In the genomic region with DNA sequence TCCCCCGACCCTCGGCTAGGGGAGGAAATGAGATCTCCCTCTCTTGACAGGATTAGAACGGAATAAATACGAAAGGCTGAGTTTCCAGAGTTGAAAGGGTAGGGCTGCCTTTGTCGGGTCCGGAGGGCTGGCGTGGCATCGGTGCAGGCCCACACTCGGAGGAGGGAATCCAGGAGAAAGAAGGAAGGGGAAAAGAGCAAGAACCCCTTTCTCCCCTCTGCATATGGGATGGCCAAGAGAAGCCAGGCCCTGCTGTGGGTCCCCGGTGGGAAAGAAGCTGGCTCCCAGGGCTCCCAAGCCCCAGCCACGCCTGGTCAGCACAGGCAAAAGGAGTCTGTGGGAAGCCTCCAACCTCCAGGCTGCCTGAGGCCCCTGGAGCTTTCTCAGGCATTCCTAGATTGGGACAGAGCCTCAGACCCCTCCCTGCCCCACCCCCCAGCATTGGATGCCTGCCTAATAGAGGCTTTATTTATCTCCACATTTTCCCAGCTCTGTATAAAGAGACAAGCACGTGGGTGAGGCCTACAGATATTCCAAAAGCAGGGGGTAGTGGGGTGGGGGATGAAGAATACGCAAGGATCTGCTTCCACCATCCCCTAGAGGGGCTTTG, we compare ENCODE assay signal across 13 cellular contexts. TPM values are rescaled to one million over a fixed set of nuclear protein-coding genes. Genes with fewer than 3 reads are reported as not detected.
A peak's percentile ranks its signal among the peaks of the same experiment; 100 is the strongest.
DNase-seq lines count a peak whose midpoint lies in the region; ATAC-seq and TF ChIP-seq lines count a peak whose summit lies in the region.
"Had no signal": no experiment of that assay in that cellular context is flagged by ENCODE, and none has a peak within 500 bp of the region (broad histone marks: within the 10 kb centered on the region; RNA-seq: fewer than 3 reads in every experiment).

No MANE protein-coding gene starts in this region.

- no peak overlapping the region for H3K9ac ChIP-seq in endodermal cell (ENCODE audit: extremely low read depth, low read length, poor library complexity, severe bottlenecking)

- peaks cover 46% of the 10 kb centered on the region for H3K4me1 Mint-ChIP-seq in GM23338
- peaks cover 28% of the 10 kb centered on the region for H3K4me1 Mint-ChIP-seq in endodermal cell
- H3K4me1 Mint-ChIP-seq in stimulated activated naive B cell treated with anti-CD40 and anti-IgM and Interleukin-4, amounts not matched to agents 10 μg/mL and 1 μg/mL and 100 μg/mL, for 72 hours, result peaks cover 22 to 29% of the 10 kb centered on the region in 2 donors
- H3K4me1 Mint-ChIP-seq in activated CD4-positive, alpha-beta T cell treated with anti-CD3 and anti-CD28 coated beads for 36 hours, result peaks cover 4% of the 10 kb centered on the region

- H3F3A ChIP-seq in GM23338 (replicated peaks; ENCODE audit: low read depth), result no peaks in the 10 kb centered on the region

- POLR2A ChIA-PET in activated CD4-positive, alpha-beta T cell treated with anti-CD3 and anti-CD28 coated beads for 36 hours (lab: Charles Lee), result no interaction called here

- no peaks in the 10 kb centered on the region for H3K36me3 Mint-ChIP-seq in GM23338 (ENCODE audit: low read depth)
- peaks cover 6% of the 10 kb centered on the region for H3K36me3 Mint-ChIP-seq in endodermal cell (ENCODE audit: low read depth)
- peaks cover 3 to 17% of the 10 kb centered on the region in 2 donors for H3K36me3 Mint-ChIP-seq in stimulated activated naive B cell treated with anti-CD40 and anti-IgM and Interleukin-4, amounts not matched to agents 10 μg/mL and 1 μg/mL and 100 μg/mL, for 72 hours
- H3K36me3 Mint-ChIP-seq in activated CD4-positive, alpha-beta T cell treated with anti-CD3 and anti-CD28 coated beads for 36 hours (ENCODE audit: low read depth), result peaks cover 5% of the 10 kb centered on the region

- no peak overlapping the region for H2AFZ ChIP-seq in GM23338

- ATAC-seq in GM23338, result peak; percentile 18; the same call in 2 of the 3 replicates
- ATAC-seq in lower lobe of right lung, result no peak
- ATAC-seq in stimulated activated naive B cell treated with anti-CD40 and anti-IgM and Interleukin-4, amounts not matched to agents 10 μg/mL and 1 μg/mL and 100 μg/mL, for 72 hours (replicated peaks), result no peak
- ATAC-seq in activated CD4-positive, alpha-beta T cell treated with anti-CD3 and anti-CD28 coated beads for 36 hours, result no peak

- no peak for DNase-seq in GM23338 (ENCODE audit: low spot score)
- DNase-seq in endodermal cell, result no peak
- DNase-seq in lower lobe of right lung, result no peak
- no peak for DNase-seq in stimulated activated naive B cell treated with anti-CD40 and anti-IgM and Interleukin-4, amounts not matched to agents 10 μg/mL and 1 μg/mL and 100 μg/mL, for 72 hours
- DNase-seq in activated CD4-positive, CD25-positive, alpha-beta regulatory T cell treated with anti-CD3 and anti-CD28 coated beads, Interleukin-2, amount 50 U/mL, for 72 hours, result no peak
- DNase-seq in BE2C, result no peak
- no peak for DNase-seq in activated CD4-positive, alpha-beta T cell treated with anti-CD3 and anti-CD28 coated beads for 36 hours
- DNase-seq in NCI-H146 treated with DMSO at 0.1 percent for 48 hours (lab: John Stamatoyannopoulos, UW; ENCODE audit: unreplicated experiment), result no peak
- DNase-seq: activated CD8-positive, alpha-beta memory T cell treated with anti-CD3 and anti-CD28 coated beads for 24 hours; C1 segment of cervical spinal cord; MV-4-11; NCI-H774; stimulated activated CD4-positive, alpha-beta T cell treated with anti-CD3 and anti-CD28 coated beads, Interleukin-1b, Interleukin-23, amount 100 ng/mL, for 48 hours had no signal

- no peak overlapping the region for H3K27ac Mint-ChIP-seq in GM23338
- H3K27ac Mint-ChIP-seq in endodermal cell, result peak overlapping the region; percentile 69
- peak overlapping the region; percentile 84 for H3K27ac Mint-ChIP-seq in stimulated activated naive B cell treated with anti-CD40 and anti-IgM and Interleukin-4, amounts not matched to agents 10 μg/mL and 1 μg/mL and 100 μg/mL, for 72 hours
- no peak overlapping the region for H3K27ac Mint-ChIP-seq in activated CD4-positive, alpha-beta T cell treated with anti-CD3 and anti-CD28 coated beads for 36 hours

- no peak overlapping the region for H3K4me3 ChIP-seq in GM23338
- no peak overlapping the region for H3K4me3 ChIP-seq in endodermal cell (ENCODE audit: low read length)
- H3K4me3 ChIP-seq in lower lobe of right lung, result no peak overlapping the region
- H3K4me3 ChIP-seq in BE2C (ENCODE audit: low read depth, low read length), result no peak overlapping the region

- H3K9me3 ChIP-seq in endodermal cell (ENCODE audit: control insufficient read depth, low read length) (no peaks in the 10 kb centered on the region), lower lobe of right lung (no peaks in the 10 kb centered on the region), BE2C (no peaks in the 10 kb centered on the region)

- H3K4me1 ChIP-seq in GM23338 (ENCODE audit: insufficient read depth) (peaks cover 31% of the 10 kb centered on the region), endodermal cell (ENCODE audit: control insufficient read depth, insufficient read depth, low read length) (no peaks in the 10 kb centered on the region), lower lobe of right lung (peaks cover 41% of the 10 kb centered on the region), BE2C (no peaks in the 10 kb centered on the region)

- H3K27me3 ChIP-seq in GM23338 (ENCODE audit: insufficient read depth), result no peaks in the 10 kb centered on the region
- H3K27me3 ChIP-seq in endodermal cell (ENCODE audit: control insufficient read depth, insufficient read depth, low read length, poor library complexity, severe bottlenecking), result no peaks in the 10 kb centered on the region
- H3K27me3 ChIP-seq in lower lobe of right lung (ENCODE audit: low read depth), result no peaks in the 10 kb centered on the region
- H3K27me3 ChIP-seq in BE2C, result no peaks in the 10 kb centered on the region

- H3K27me3 Mint-ChIP-seq in GM23338 (ENCODE audit: insufficient read depth, low read depth, poor library complexity), result peaks cover 8% of the 10 kb centered on the region
- no peaks in the 10 kb centered on the region for H3K27me3 Mint-ChIP-seq in endodermal cell (ENCODE audit: insufficient read depth)
- no peaks in the 10 kb centered on the region for H3K27me3 Mint-ChIP-seq in stimulated activated naive B cell treated with anti-CD40 and anti-IgM and Interleukin-4, amounts not matched to agents 10 μg/mL and 1 μg/mL and 100 μg/mL, for 72 hours
- H3K27me3 Mint-ChIP-seq in activated CD4-positive, alpha-beta T cell treated with anti-CD3 and anti-CD28 coated beads for 36 hours, result no peaks in the 10 kb centered on the region

- H3K9me3 Mint-ChIP-seq in GM23338, result no peaks in the 10 kb centered on the region
- H3K9me3 Mint-ChIP-seq in endodermal cell, result no peaks in the 10 kb centered on the region
- H3K9me3 Mint-ChIP-seq in stimulated activated naive B cell treated with anti-CD40 and anti-IgM and Interleukin-4, amounts not matched to agents 10 μg/mL and 1 μg/mL and 100 μg/mL, for 72 hours, result no peaks in the 10 kb centered on the region
- no peaks in the 10 kb centered on the region for H3K9me3 Mint-ChIP-seq in activated CD4-positive, alpha-beta T cell treated with anti-CD3 and anti-CD28 coated beads for 36 hours (ENCODE audit: low read depth)

- no peaks in the 10 kb centered on the region; the same call in 1 of the 2 replicates for H3K9me2 ChIP-seq in GM23338 (ENCODE audit: insufficient read depth)

- no peaks in the 10 kb centered on the region for H3K36me3 ChIP-seq in GM23338 (ENCODE audit: insufficient read depth)
- H3K36me3 ChIP-seq in endodermal cell (ENCODE audit: control insufficient read depth, insufficient read depth, low read length), result peaks cover 10% of the 10 kb centered on the region
- peaks cover 8% of the 10 kb centered on the region for H3K36me3 ChIP-seq in lower lobe of right lung
- H3K36me3 ChIP-seq in BE2C, result no peaks in the 10 kb centered on the region

- 0 out of 2 replicates have a peak, but pooled peaks cover 4% of the 10 kb centered on the region for H4K20me1 ChIP-seq in GM23338 (replicated peaks; ENCODE audit: insufficient read depth)

- CTCF ChIA-PET in activated CD4-positive, alpha-beta T cell treated with anti-CD3 and anti-CD28 coated beads for 36 hours (lab: Charles Lee), result interaction anchor here (1.6 kb wide), 2 partner anchors 12 to 15 kb away, joined by 5 to 8 read pairs; no protein-coding TSS in a partner anchor

- H3K27ac ChIP-seq in GM23338 (ENCODE audit: low read depth) (peak overlapping the region; percentile 74; the same call in 1 of the 2 replicates), endodermal cell (ENCODE audit: low read depth, low read length) (peak overlapping the region; percentile 50), lower lobe of right lung (peak overlapping the region; percentile 63)

- WGBS in endodermal cell (ENCODE audit: insufficient coverage in 1 of 2, insufficient read length in 1 of 2), 2 experiments, result 94 to 100% methylated on average over 3 to 13 of the region's 13 CpGs

- intact Hi-C loops in lower lobe of right lung (cut with DNase I), result no loop called here
- intact Hi-C loops in activated CD4-positive, alpha-beta T cell treated with anti-CD3 and anti-CD28 coated beads for 36 hours (cut with DNase I, micrococcal nuclease), result no loop called here

- TF ChIP-seq CTCF in GM23338 (conservative IDR thresholded peaks at IDR 0.05; ENCODE audit: low read depth in 2 of 2) (no peak), endodermal cell (conservative IDR thresholded peaks at IDR 0.05) (no peak), lower lobe of right lung (IDR thresholded peaks at IDR 0.05) (no peak), BE2C (IDR thresholded peaks at IDR 0.05; ENCODE audit: low read depth, low read length) (no peak)

- no peak overlapping the region for H3K4me2 ChIP-seq in GM23338

- peaks cover 31% of the 10 kb centered on the region for H3K79me2 ChIP-seq in GM23338 (replicated peaks; ENCODE audit: insufficient read depth)

- H3K4me3 Mint-ChIP-seq in GM23338, result no peak overlapping the region
- H3K4me3 Mint-ChIP-seq in endodermal cell, result no peak overlapping the region
- no peak overlapping the region for H3K4me3 Mint-ChIP-seq in stimulated activated naive B cell treated with anti-CD40 and anti-IgM and Interleukin-4, amounts not matched to agents 10 μg/mL and 1 μg/mL and 100 μg/mL, for 72 hours
- no peak overlapping the region for H3K4me3 Mint-ChIP-seq in activated CD4-positive, alpha-beta T cell treated with anti-CD3 and anti-CD28 coated beads for 36 hours

TF ChIP-seq in GM23338, 12 proteins besides CTCF, POLR2A, EP300 and RAD21:
- no peak for TF ChIP-seq EZH2phosphoT487 (IDR thresholded peaks at IDR 0.05; ENCODE audit: unreplicated experiment)
- no peak for TF ChIP-seq POLR2AphosphoS5 (IDR thresholded peaks at IDR 0.05; ENCODE audit: low read depth)
- no peak for TF ChIP-seq JUNB (IDR thresholded peaks at IDR 0.05; ENCODE audit: unreplicated experiment)

RNA-seq across cellular contexts. Expression of gene MPRIP, which starts 56.3 kb away (rescaled TPM):
- 84.6 and 113 TPM in 2 replicates for total RNA-seq in GM23338 (2014; rRNA removed; shearing (Covaris generic))
- 36.5 and 39.3 TPM in 2 replicates for polyA plus RNA-seq in GM23338 (2016; fragmentation: Nextera tagmentation; extraction: Ambion mirVana)
- 100 to 1,000 TPM; 154 to 155 TPM for total RNA-seq in endodermal cell
- 126 TPM for polyA plus RNA-seq in endodermal cell (2013, experiment 1 of 2)
- polyA plus RNA-seq in endodermal cell (2013, experiment 2 of 2), result 112 TPM
- 232 TPM for total RNA-seq in lower lobe of right lung
- 159 TPM for polyA plus RNA-seq in BE2C (2012; ENCODE audit: insufficient read depth, insufficient read length, low read depth)
- 100 to 1,000 TPM; 131 to 179 TPM for total RNA-seq in activated CD4-positive, alpha-beta T cell treated with anti-CD3 and anti-CD28 coated beads for 36 hours

Comparison
In these comparisons a context has a peak if more than half of its experiments do, and no peak if none do; other contexts are left out.
1. H3K27ac Mint-ChIP-seq: peak in endodermal cell (single experiment) and stimulated activated naive B cell treated with anti-CD40 and anti-IgM and Interleukin-4, amounts not matched to agents 10 μg/mL and 1 μg/mL and 100 μg/mL, for 72 hours (single experiment); none in GM23338 (single experiment) and activated CD4-positive, alpha-beta T cell treated with anti-CD3 and anti-CD28 coated beads for 36 hours (single experiment).
2. Peak in every context shown above with its lines, with median percentiles within 50 percentile points of each other: H3K27ac ChIP-seq.